1 cellular context compared by ENCODE assay signal in genomic region chr7:151505836-151506468, GRCh38.
TF ChIP-seq lines count a peak whose summit lies in the region.

No MANE protein-coding gene starts in this region.

TF ChIP-seq in K562, 482 proteins besides CTCF, POLR2A, EP300 and RAD21 (continued from another document):
- TF ChIP-seq ATF2 (CRISPR knock-in tag; IDR thresholded peaks at IDR 0.05) (no peak), YBX1 (IDR thresholded peaks at IDR 0.05) (no peak), XRCC5 (IDR thresholded peaks at IDR 0.05; ENCODE audit: low read depth, low read length) (no peak), RAD51 (IDR thresholded peaks at IDR 0.05; ENCODE audit: borderline replicate concordance, low read depth) (no peak), SNIP1 (IDR thresholded peaks at IDR 0.05; ENCODE audit: low read depth) (no peak), POLR2H (tag; IDR thresholded peaks at IDR 0.05; ENCODE audit: low read depth) (no peak), KAT7 (CRISPR knock-in tag; IDR thresholded peaks at IDR 0.05; ENCODE audit: borderline replicate concordance) (no peak), RBM17 (IDR thresholded peaks at IDR 0.05; ENCODE audit: borderline replicate concordance, low read depth, low read length) (no peak), ELF2 (CRISPR knock-in tag; IDR thresholded peaks at IDR 0.05) (no peak), LARP7 (IDR thresholded peaks at IDR 0.05) (no peak), U2AF2 (optimal IDR thresholded peaks at IDR 0.05; ENCODE audit: low read depth, low read length) (no peak), DPF2 (IDR thresholded peaks at IDR 0.05) (no peak), NFYB (IDR thresholded peaks at IDR 0.05; ENCODE audit: extremely low read depth, insufficient read length) (no peak), CREBBP (IDR thresholded peaks at IDR 0.05; ENCODE audit: low read depth, low read length) (no peak), SNAPC5 (CRISPR knock-in tag; IDR thresholded peaks at IDR 0.05) (no peak), ZNF384 (IDR thresholded peaks at IDR 0.05; ENCODE audit: low read depth, low read length) (peak; percentile 37; the same call in 1 of the 2 replicates), BRD9 (IDR thresholded peaks at IDR 0.05; ENCODE audit: low read depth, partially characterized antibody) (no peak), ZFPM2 (CRISPR knock-in tag; IDR thresholded peaks at IDR 0.05) (no peak), BACH1 (tag; IDR thresholded peaks at IDR 0.05) (peak; percentile 37), NFE2L1 (tag; IDR thresholded peaks at IDR 0.05; ENCODE audit: borderline replicate concordance, low read depth) (no peak), XRCC4 (IDR thresholded peaks at IDR 0.05; ENCODE audit: extremely low read depth, insufficient read depth, insufficient read length) (no peak), IRF9 (tag; IDR thresholded peaks at IDR 0.05) (no peak), ZNF121 (CRISPR knock-in tag; conservative IDR thresholded peaks at IDR 0.05) (peak; percentile 90), CHD1 (IDR thresholded peaks at IDR 0.05; ENCODE audit: low read length) (no peak), ZMIZ1 (IDR thresholded peaks at IDR 0.05; ENCODE audit: low read depth in 2 of 2, low read length in 2 of 2) (no peak), NFIX (CRISPR knock-in tag; IDR thresholded peaks at IDR 0.05; ENCODE audit: low read depth) (no peak)
- TF ChIP-seq, protein P1, sequence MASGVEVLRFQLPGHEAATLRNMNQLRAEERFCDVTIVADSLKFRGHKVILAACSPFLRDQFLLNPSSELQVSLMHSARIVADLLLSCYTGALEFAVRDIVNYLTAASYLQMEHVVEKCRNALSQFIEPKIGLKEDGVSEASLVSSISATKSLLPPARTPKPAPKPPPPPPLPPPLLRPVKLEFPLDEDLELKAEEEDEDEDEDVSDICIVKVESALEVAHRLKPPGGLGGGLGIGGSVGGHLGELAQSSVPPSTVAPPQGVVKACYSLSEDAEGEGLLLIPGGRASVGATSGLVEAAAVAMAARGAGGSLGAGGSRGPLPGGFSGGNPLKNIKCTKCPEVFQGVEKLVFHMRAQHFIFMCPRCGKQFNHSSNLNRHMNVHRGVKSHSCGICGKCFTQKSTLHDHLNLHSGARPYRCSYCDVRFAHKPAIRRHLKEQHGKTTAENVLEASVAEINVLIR (CRISPR knock-in tag; IDR thresholded peaks at IDR 0.05) = no peak
